Comparison of ENCODE assay signal across 1 cellular context in genomic region chr5:134758504-134759341, GRCh38.
TF ChIP-seq lines count a peak whose summit lies in the region.

A gene with protein sequence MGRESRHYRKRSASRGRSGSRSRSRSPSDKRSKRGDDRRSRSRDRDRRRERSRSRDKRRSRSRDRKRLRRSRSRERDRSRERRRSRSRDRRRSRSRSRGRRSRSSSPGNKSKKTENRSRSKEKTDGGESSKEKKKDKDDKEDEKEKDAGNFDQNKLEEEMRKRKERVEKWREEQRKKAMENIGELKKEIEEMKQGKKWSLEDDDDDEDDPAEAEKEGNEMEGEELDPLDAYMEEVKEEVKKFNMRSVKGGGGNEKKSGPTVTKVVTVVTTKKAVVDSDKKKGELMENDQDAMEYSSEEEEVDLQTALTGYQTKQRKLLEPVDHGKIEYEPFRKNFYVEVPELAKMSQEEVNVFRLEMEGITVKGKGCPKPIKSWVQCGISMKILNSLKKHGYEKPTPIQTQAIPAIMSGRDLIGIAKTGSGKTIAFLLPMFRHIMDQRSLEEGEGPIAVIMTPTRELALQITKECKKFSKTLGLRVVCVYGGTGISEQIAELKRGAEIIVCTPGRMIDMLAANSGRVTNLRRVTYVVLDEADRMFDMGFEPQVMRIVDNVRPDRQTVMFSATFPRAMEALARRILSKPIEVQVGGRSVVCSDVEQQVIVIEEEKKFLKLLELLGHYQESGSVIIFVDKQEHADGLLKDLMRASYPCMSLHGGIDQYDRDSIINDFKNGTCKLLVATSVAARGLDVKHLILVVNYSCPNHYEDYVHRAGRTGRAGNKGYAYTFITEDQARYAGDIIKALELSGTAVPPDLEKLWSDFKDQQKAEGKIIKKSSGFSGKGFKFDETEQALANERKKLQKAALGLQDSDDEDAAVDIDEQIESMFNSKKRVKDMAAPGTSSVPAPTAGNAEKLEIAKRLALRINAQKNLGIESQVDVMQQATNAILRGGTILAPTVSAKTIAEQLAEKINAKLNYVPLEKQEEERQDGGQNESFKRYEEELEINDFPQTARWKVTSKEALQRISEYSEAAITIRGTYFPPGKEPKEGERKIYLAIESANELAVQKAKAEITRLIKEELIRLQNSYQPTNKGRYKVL (plus strand): TSS chr5:134758779. CDS start chr5:134758939, 160 bp downstream.

TF ChIP-seq in HepG2, 621 proteins besides CTCF, POLR2A, EP300 and RAD21 (continued from another document and continues in another):
- TF ChIP-seq, protein P1, sequence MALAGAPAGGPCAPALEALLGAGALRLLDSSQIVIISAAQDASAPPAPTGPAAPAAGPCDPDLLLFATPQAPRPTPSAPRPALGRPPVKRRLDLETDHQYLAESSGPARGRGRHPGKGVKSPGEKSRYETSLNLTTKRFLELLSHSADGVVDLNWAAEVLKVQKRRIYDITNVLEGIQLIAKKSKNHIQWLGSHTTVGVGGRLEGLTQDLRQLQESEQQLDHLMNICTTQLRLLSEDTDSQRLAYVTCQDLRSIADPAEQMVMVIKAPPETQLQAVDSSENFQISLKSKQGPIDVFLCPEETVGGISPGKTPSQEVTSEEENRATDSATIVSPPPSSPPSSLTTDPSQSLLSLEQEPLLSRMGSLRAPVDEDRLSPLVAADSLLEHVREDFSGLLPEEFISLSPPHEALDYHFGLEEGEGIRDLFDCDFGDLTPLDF (CRISPR knock-in tag; IDR thresholded peaks at IDR 0.05), result peak; percentile 62; the same call in 1 of the 2 replicates
- TF ChIP-seq JARID2 (CRISPR knock-in tag; IDR thresholded peaks at IDR 0.05; ENCODE audit: insufficient replicate concordance) (peak; percentile 84), ZNF775 (CRISPR knock-in tag; IDR thresholded peaks at IDR 0.05; ENCODE audit: borderline replicate concordance) (peak; percentile 35; the same call in 1 of the 2 replicates), EZH2 (conservative IDR thresholded peaks at IDR 0.05; ENCODE audit: low read depth, low read length) (no peak), MYPOP (CRISPR knock-in tag; IDR thresholded peaks at IDR 0.05) (peak; percentile 86), YEATS4 (CRISPR knock-in tag; IDR thresholded peaks at IDR 0.05; ENCODE audit: borderline replicate concordance) (peak; percentile 96; the same call in 1 of the 2 replicates), ZNF549 (CRISPR knock-in tag; IDR thresholded peaks at IDR 0.05) (no peak), SP2 (CRISPR knock-in tag; IDR thresholded peaks at IDR 0.05) (peak; percentile 71), ZFYVE20 (CRISPR knock-in tag; IDR thresholded peaks at IDR 0.05; ENCODE audit: borderline replicate concordance, low read depth) (0 out of 2 replicates have a peak, but pooled peaks have one; percentile 69), ZFP1 (CRISPR knock-in tag; IDR thresholded peaks at IDR 0.05) (peak; percentile 31; the same call in 1 of the 2 replicates), SOX13 (IDR thresholded peaks at IDR 0.05) (no peak), SOX13 (CRISPR knock-in tag; conservative IDR thresholded peaks at IDR 0.05 in 1 of 2, IDR thresholded peaks at IDR 0.05 in 1 of 2) (peak in 1 of 2 experiments; percentile 46; a peak in 1 of 4 replicates), ZNF337 (CRISPR knock-in tag; IDR thresholded peaks at IDR 0.05; ENCODE audit: borderline replicate concordance, low read depth) (0 out of 2 replicates have a peak, but pooled peaks have one; percentile 34), NFKB2 (CRISPR knock-in tag; IDR thresholded peaks at IDR 0.05; ENCODE audit: borderline replicate concordance) (peak; percentile 63; the same call in 1 of the 2 replicates), IRF9 (CRISPR knock-in tag; IDR thresholded peaks at IDR 0.05; ENCODE audit: borderline replicate concordance) (peak; percentile 87), ERF (CRISPR knock-in tag; IDR thresholded peaks at IDR 0.05) (peak; percentile 96), ZNF235 (CRISPR knock-in tag; IDR thresholded peaks at IDR 0.05; ENCODE audit: borderline replicate concordance) (peak; percentile 44; the same call in 1 of the 2 replicates), ZMYM2 (CRISPR knock-in tag; IDR thresholded peaks at IDR 0.05) (no peak), CBX2 (IDR thresholded peaks at IDR 0.05; ENCODE audit: low read depth, low read length) (no peak), CBX2 (CRISPR knock-in tag; IDR thresholded peaks at IDR 0.05; ENCODE audit: low read depth) (no peak), ZBTB8A (CRISPR knock-in tag; IDR thresholded peaks at IDR 0.05; ENCODE audit: borderline replicate concordance, low read depth) (0 out of 2 replicates have a peak, but pooled peaks have one; percentile 28), ZC3H4 (CRISPR knock-in tag; IDR thresholded peaks at IDR 0.05; ENCODE audit: borderline replicate concordance) (no peak), ZNF646 (CRISPR knock-in tag; IDR thresholded peaks at IDR 0.05) (no peak), ARID5B (CRISPR knock-in tag; IDR thresholded peaks at IDR 0.05) (peak; percentile 73), RFX5 (IDR thresholded peaks at IDR 0.05; ENCODE audit: low read depth, low read length) (no peak; the same call in none of the 2 replicates), ZNF264 (CRISPR knock-in tag; IDR thresholded peaks at IDR 0.05) (peak; percentile 74), ZNF432 (CRISPR knock-in tag; IDR thresholded peaks at IDR 0.05; ENCODE audit: borderline replicate concordance) (no peak), SMYD3 (CRISPR knock-in tag; IDR thresholded peaks at IDR 0.05) (peak; percentile 85), POLR2AphosphoS5 (IDR thresholded peaks at IDR 0.05; ENCODE audit: low read depth, low read length) (peak; percentile 91), ZNF557 (CRISPR knock-in tag; IDR thresholded peaks at IDR 0.05) (0 out of 2 replicates have a peak, but pooled peaks have one; percentile 80), REXO4 (CRISPR knock-in tag; IDR thresholded peaks at IDR 0.05; ENCODE audit: borderline replicate concordance) (no peak), GZF1 (CRISPR knock-in tag; IDR thresholded peaks at IDR 0.05) (peak; percentile 90), CBX5 (CRISPR knock-in tag; IDR thresholded peaks at IDR 0.05; ENCODE audit: borderline replicate concordance) (peak; percentile 93), NCOR1 (IDR thresholded peaks at IDR 0.05; ENCODE audit: borderline replicate concordance, low read length) (no peak), ZNF773 (CRISPR knock-in tag; IDR thresholded peaks at IDR 0.05; ENCODE audit: borderline replicate concordance) (no peak), ZNF160 (CRISPR knock-in tag; IDR thresholded peaks at IDR 0.05) (peak; percentile 85), ISX (CRISPR knock-in tag; conservative IDR thresholded peaks at IDR 0.05) (0 out of 2 replicates have a peak, but pooled peaks have one; percentile 38), SKIL (CRISPR knock-in tag; IDR thresholded peaks at IDR 0.05; ENCODE audit: borderline replicate concordance) (peak; percentile 54; the same call in 1 of the 2 replicates)
- TF ChIP-seq, protein P2, sequence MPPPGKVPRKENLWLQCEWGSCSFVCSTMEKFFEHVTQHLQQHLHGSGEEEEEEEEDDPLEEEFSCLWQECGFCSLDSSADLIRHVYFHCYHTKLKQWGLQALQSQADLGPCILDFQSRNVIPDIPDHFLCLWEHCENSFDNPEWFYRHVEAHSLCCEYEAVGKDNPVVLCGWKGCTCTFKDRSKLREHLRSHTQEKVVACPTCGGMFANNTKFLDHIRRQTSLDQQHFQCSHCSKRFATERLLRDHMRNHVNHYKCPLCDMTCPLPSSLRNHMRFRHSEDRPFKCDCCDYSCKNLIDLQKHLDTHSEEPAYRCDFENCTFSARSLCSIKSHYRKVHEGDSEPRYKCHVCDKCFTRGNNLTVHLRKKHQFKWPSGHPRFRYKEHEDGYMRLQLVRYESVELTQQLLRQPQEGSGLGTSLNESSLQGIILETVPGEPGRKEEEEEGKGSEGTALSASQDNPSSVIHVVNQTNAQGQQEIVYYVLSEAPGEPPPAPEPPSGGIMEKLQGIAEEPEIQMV (CRISPR knock-in tag; IDR thresholded peaks at IDR 0.05; ENCODE audit: low read depth), result peak; percentile 77; the same call in 1 of the 2 replicates
